In the genomic region with DNA sequence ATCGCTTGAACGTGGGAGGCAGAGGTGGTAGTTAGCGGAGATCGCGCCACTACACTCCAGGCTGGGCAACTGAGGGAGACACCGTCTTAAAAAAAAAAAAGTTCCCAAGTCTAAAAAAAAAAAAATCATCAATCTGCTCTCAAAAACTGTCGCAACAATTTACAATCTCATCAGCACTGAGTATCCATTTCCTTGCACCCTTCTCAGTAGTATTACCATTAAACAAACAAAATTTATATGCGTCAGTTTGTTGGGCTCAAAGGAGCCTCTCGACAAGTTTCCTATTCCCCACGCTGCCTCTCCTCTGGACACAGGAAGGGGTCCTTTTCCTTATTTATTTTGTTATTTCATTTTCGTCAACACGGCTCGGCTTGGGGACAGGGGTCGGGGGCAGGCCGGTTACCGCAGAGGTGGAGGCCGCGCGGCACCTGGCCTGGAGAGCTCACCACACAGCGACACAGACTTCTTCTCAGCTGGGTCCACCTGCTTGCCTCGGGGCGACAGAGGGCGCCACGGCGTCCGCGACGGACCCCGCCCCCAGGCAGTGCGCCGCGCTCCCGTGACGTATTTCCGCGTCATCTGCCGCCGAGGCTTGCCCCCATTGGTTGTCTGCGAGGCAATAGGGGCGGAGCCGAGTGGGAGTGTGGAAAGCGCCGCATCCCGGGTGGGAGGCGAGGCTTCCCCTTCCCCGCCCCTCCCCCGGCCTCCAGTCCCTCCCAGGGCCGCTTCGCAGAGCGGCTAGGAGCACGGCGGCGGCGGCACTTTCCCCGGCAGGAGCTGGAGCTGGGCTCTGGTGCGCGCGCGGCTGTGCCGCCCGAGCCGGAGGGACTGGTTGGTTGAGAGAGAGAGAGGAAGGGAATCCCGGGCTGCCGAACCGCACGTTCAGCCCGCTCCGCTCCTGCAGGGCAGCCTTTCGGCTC, we compare ENCODE assay signal across 1 cellular context.
A peak's percentile ranks its signal among the peaks of the same experiment; 100 is the strongest.
TF ChIP-seq lines count a peak whose summit lies in the region.

MAP2K1 (plus strand) TSS at position 709 of the 920 bp plus-strand sequence. CDS start 436 bp downstream, outside the sequence.

TF ChIP-seq in K562, 482 proteins besides CTCF, POLR2A, EP300 and RAD21 (continued from another document and continues in another):
- TF ChIP-seq ZNF77 (CRISPR knock-in tag; IDR thresholded peaks at IDR 0.05) (no peak), MTA1 (IDR thresholded peaks at IDR 0.05; ENCODE audit: borderline replicate concordance) (peak; percentile 97), MAFG (tag; conservative IDR thresholded peaks at IDR 0.05) (no peak), BRD9 (IDR thresholded peaks at IDR 0.05; ENCODE audit: low read depth, partially characterized antibody) (peak; percentile 40), NFXL1 (CRISPR knock-in tag; IDR thresholded peaks at IDR 0.05) (no peak), FOXK2 (conservative IDR thresholded peaks at IDR 0.05 in 1 of 2, IDR thresholded peaks at IDR 0.05 in 1 of 2; ENCODE audit: low read depth in 2 of 2) (peak; percentile 75 to 87), ZBTB1 (CRISPR knock-in tag; IDR thresholded peaks at IDR 0.05; ENCODE audit: borderline replicate concordance, low read depth) (no peak), SOX6 (IDR thresholded peaks at IDR 0.05) (peak; percentile 44; the same call in 1 of the 2 replicates), RB1 (IDR thresholded peaks at IDR 0.05; ENCODE audit: low read depth) (peak; percentile 89), PTBP1 (IDR thresholded peaks at IDR 0.05; ENCODE audit: low read depth, low read length) (no peak), POLR3A (IDR thresholded peaks at IDR 0.05; ENCODE audit: borderline replicate concordance, extremely low read depth, insufficient read depth, insufficient read length) (no peak), ETV6 (IDR thresholded peaks at IDR 0.05; ENCODE audit: borderline replicate concordance in 1 of 2, low read depth in 2 of 2, low read length in 1 of 2) (no peak), ETV6 (CRISPR knock-in tag; IDR thresholded peaks at IDR 0.05; ENCODE audit: borderline replicate concordance) (no peak), KDM1A (IDR thresholded peaks at IDR 0.05) (no peak), SMARCE1 (IDR thresholded peaks at IDR 0.05) (0 out of 2 replicates have a peak, but pooled peaks have one; percentile 36), POLR2AphosphoS2 (IDR thresholded peaks at IDR 0.05; ENCODE audit: low read length) (no peak), SRSF9 (IDR thresholded peaks at IDR 0.05; ENCODE audit: borderline replicate concordance, low read depth, low read length) (no peak), ZNF785 (CRISPR knock-in tag; IDR thresholded peaks at IDR 0.05) (no peak), SNRNP70 (optimal IDR thresholded peaks at IDR 0.05; ENCODE audit: low read depth, low read length) (no peak), CC2D1A (IDR thresholded peaks at IDR 0.05) (no peak), RFX7 (CRISPR knock-in tag; IDR thresholded peaks at IDR 0.05) (no peak), FOXK1 (CRISPR knock-in tag; IDR thresholded peaks at IDR 0.05; ENCODE audit: borderline replicate concordance) (no peak), MLX (CRISPR knock-in tag; conservative IDR thresholded peaks at IDR 0.05) (no peak), POLR3G (IDR thresholded peaks at IDR 0.05; ENCODE audit: extremely low read depth, insufficient read length, insufficient replicate concordance) (no peak), ZNF668 (CRISPR knock-in tag; IDR thresholded peaks at IDR 0.05) (no peak), HLTF (IDR thresholded peaks at IDR 0.05) (no peak), PHTF2 (CRISPR knock-in tag; IDR thresholded peaks at IDR 0.05) (no peak), ZNF197 (CRISPR knock-in tag; IDR thresholded peaks at IDR 0.05; ENCODE audit: low read depth) (no peak), SREBF2 (CRISPR knock-in tag; IDR thresholded peaks at IDR 0.05) (no peak), TCF7 (IDR thresholded peaks at IDR 0.05; ENCODE audit: borderline replicate concordance) (0 out of 2 replicates have a peak, but pooled peaks have one; percentile 33), GTF2A2 (tag; IDR thresholded peaks at IDR 0.05) (no peak), LCOR (CRISPR knock-in tag; IDR thresholded peaks at IDR 0.05) (peak; percentile 48; the same call in 1 of the 2 replicates), ZNF23 (CRISPR knock-in tag; IDR thresholded peaks at IDR 0.05) (no peak)
- TF ChIP-seq, protein P1, sequence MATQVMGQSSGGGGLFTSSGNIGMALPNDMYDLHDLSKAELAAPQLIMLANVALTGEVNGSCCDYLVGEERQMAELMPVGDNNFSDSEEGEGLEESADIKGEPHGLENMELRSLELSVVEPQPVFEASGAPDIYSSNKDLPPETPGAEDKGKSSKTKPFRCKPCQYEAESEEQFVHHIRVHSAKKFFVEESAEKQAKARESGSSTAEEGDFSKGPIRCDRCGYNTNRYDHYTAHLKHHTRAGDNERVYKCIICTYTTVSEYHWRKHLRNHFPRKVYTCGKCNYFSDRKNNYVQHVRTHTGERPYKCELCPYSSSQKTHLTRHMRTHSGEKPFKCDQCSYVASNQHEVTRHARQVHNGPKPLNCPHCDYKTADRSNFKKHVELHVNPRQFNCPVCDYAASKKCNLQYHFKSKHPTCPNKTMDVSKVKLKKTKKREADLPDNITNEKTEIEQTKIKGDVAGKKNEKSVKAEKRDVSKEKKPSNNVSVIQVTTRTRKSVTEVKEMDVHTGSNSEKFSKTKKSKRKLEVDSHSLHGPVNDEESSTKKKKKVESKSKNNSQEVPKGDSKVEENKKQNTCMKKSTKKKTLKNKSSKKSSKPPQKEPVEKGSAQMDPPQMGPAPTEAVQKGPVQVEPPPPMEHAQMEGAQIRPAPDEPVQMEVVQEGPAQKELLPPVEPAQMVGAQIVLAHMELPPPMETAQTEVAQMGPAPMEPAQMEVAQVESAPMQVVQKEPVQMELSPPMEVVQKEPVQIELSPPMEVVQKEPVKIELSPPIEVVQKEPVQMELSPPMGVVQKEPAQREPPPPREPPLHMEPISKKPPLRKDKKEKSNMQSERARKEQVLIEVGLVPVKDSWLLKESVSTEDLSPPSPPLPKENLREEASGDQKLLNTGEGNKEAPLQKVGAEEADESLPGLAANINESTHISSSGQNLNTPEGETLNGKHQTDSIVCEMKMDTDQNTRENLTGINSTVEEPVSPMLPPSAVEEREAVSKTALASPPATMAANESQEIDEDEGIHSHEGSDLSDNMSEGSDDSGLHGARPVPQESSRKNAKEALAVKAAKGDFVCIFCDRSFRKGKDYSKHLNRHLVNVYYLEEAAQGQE (CRISPR knock-in tag; IDR thresholded peaks at IDR 0.05; ENCODE audit: low read depth) = no peak
- TF ChIP-seq, protein P2, sequence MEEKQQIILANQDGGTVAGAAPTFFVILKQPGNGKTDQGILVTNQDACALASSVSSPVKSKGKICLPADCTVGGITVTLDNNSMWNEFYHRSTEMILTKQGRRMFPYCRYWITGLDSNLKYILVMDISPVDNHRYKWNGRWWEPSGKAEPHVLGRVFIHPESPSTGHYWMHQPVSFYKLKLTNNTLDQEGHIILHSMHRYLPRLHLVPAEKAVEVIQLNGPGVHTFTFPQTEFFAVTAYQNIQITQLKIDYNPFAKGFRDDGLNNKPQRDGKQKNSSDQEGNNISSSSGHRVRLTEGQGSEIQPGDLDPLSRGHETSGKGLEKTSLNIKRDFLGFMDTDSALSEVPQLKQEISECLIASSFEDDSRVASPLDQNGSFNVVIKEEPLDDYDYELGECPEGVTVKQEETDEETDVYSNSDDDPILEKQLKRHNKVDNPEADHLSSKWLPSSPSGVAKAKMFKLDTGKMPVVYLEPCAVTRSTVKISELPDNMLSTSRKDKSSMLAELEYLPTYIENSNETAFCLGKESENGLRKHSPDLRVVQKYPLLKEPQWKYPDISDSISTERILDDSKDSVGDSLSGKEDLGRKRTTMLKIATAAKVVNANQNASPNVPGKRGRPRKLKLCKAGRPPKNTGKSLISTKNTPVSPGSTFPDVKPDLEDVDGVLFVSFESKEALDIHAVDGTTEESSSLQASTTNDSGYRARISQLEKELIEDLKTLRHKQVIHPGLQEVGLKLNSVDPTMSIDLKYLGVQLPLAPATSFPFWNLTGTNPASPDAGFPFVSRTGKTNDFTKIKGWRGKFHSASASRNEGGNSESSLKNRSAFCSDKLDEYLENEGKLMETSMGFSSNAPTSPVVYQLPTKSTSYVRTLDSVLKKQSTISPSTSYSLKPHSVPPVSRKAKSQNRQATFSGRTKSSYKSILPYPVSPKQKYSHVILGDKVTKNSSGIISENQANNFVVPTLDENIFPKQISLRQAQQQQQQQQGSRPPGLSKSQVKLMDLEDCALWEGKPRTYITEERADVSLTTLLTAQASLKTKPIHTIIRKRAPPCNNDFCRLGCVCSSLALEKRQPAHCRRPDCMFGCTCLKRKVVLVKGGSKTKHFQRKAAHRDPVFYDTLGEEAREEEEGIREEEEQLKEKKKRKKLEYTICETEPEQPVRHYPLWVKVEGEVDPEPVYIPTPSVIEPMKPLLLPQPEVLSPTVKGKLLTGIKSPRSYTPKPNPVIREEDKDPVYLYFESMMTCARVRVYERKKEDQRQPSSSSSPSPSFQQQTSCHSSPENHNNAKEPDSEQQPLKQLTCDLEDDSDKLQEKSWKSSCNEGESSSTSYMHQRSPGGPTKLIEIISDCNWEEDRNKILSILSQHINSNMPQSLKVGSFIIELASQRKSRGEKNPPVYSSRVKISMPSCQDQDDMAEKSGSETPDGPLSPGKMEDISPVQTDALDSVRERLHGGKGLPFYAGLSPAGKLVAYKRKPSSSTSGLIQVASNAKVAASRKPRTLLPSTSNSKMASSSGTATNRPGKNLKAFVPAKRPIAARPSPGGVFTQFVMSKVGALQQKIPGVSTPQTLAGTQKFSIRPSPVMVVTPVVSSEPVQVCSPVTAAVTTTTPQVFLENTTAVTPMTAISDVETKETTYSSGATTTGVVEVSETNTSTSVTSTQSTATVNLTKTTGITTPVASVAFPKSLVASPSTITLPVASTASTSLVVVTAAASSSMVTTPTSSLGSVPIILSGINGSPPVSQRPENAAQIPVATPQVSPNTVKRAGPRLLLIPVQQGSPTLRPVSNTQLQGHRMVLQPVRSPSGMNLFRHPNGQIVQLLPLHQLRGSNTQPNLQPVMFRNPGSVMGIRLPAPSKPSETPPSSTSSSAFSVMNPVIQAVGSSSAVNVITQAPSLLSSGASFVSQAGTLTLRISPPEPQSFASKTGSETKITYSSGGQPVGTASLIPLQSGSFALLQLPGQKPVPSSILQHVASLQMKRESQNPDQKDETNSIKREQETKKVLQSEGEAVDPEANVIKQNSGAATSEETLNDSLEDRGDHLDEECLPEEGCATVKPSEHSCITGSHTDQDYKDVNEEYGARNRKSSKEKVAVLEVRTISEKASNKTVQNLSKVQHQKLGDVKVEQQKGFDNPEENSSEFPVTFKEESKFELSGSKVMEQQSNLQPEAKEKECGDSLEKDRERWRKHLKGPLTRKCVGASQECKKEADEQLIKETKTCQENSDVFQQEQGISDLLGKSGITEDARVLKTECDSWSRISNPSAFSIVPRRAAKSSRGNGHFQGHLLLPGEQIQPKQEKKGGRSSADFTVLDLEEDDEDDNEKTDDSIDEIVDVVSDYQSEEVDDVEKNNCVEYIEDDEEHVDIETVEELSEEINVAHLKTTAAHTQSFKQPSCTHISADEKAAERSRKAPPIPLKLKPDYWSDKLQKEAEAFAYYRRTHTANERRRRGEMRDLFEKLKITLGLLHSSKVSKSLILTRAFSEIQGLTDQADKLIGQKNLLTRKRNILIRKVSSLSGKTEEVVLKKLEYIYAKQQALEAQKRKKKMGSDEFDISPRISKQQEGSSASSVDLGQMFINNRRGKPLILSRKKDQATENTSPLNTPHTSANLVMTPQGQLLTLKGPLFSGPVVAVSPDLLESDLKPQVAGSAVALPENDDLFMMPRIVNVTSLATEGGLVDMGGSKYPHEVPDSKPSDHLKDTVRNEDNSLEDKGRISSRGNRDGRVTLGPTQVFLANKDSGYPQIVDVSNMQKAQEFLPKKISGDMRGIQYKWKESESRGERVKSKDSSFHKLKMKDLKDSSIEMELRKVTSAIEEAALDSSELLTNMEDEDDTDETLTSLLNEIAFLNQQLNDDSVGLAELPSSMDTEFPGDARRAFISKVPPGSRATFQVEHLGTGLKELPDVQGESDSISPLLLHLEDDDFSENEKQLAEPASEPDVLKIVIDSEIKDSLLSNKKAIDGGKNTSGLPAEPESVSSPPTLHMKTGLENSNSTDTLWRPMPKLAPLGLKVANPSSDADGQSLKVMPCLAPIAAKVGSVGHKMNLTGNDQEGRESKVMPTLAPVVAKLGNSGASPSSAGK (IDR thresholded peaks at IDR 0.05) = peak; percentile 85
- TF ChIP-seq, protein P3, sequence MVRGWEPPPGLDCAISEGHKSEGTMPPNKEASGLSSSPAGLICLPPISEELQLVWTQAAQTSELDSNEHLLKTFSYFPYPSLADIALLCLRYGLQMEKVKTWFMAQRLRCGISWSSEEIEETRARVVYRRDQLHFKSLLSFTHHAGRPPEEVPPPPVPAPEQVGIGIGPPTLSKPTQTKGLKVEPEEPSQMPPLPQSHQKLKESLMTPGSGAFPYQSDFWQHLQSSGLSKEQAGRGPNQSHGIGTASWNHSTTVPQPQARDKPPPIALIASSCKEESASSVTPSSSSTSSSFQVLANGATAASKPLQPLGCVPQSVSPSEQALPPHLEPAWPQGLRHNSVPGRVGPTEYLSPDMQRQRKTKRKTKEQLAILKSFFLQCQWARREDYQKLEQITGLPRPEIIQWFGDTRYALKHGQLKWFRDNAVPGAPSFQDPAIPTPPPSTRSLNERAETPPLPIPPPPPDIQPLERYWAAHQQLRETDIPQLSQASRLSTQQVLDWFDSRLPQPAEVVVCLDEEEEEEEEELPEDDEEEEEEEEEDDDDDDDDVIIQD (CRISPR knock-in tag; IDR thresholded peaks at IDR 0.05) = no peak
- TF ChIP-seq, protein P4, sequence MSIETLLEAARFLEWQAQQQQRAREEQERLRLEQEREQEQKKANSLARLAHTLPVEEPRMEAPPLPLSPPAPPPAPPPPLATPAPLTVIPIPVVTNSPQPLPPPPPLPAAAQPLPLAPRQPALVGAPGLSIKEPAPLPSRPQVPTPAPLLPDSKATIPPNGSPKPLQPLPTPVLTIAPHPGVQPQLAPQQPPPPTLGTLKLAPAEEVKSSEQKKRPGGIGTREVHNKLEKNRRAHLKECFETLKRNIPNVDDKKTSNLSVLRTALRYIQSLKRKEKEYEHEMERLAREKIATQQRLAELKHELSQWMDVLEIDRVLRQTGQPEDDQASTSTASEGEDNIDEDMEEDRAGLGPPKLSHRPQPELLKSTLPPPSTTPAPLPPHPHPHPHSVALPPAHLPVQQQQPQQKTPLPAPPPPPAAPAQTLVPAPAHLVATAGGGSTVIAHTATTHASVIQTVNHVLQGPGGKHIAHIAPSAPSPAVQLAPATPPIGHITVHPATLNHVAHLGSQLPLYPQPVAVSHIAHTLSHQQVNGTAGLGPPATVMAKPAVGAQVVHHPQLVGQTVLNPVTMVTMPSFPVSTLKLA (conservative IDR thresholded peaks at IDR 0.05) = peak; percentile 87 to 95
